ENCODE assay signal across 8 cellular contexts in genomic region chr2:154402138-154402714, GRCh38.
DNase-seq lines count a peak whose midpoint lies in the region; ATAC-seq and TF ChIP-seq lines count a peak whose summit lies in the region.

No MANE protein-coding gene starts in this region.

- DNase-seq in GM12864 (ENCODE audit: low read depth) (no peak), RWPE1 (ENCODE audit: low spot score) (peak; percentile 24), glomerular visceral epithelial cell (ENCODE audit: extremely low spot score) (peak; percentile 25), NOMO-1 treated with DMSO at 0.1 percent for 48 hours (lab: John Stamatoyannopoulos, UW; ENCODE audit: unreplicated experiment) (no peak), GM19238 (ENCODE audit: insufficient read length, low spot score) (no peak)
- DNase-seq in stimulated activated CD4-positive, alpha-beta T cell treated with anti-CD3 and anti-CD28 coated beads, Interleukin-12 subunit alpha, Interleukin-12 subunit beta, amount 100 ng/mL, for 4 hours: no peak

- POLR2A ChIA-PET in RWPE1 (lab: Yijun Ruan, JAX; ENCODE audit: low non-redundant PET): no interaction called here

- ATAC-seq in HG03469 (IDR thresholded peaks at IDR 0.05; ENCODE audit: unreplicated experiment) (peak; percentile 78), HG03520 (IDR thresholded peaks at IDR 0.05; ENCODE audit: unreplicated experiment) (no peak)

- no peak overlapping the region for H3K27ac ChIP-seq in RWPE1

- CTCF ChIA-PET in RWPE1 (lab: Yijun Ruan, JAX): interaction anchor here (0.6 to 0.7 kb wide), 2 partner anchors 38 to 908 kb away, joined by 3 to 4 read pairs; no protein-coding TSS in a partner anchor

- peak; percentile 24 for TF ChIP-seq CTCF in GM12864 (IDR thresholded peaks at IDR 0.05; ENCODE audit: low read depth, low read length, missing control alignments)
- peak; percentile 52 for TF ChIP-seq CTCF in RWPE1 (conservative IDR thresholded peaks at IDR 0.05; ENCODE audit: low read depth)

- H3K4me3 ChIP-seq in GM12864 (ENCODE audit: low read depth, low read length): no peak overlapping the region

Comparison
In these comparisons a context has a peak if more than half of its experiments do, and no peak if none do; other contexts are left out.
1. DNase-seq: peak in RWPE1 (single experiment) and glomerular visceral epithelial cell (single experiment); none in GM12864 (single experiment), stimulated activated CD4-positive, alpha-beta T cell treated with anti-CD3 and anti-CD28 coated beads, Interleukin-12 subunit alpha, Interleukin-12 subunit beta, amount 100 ng/mL, for 4 hours (single experiment), NOMO-1 treated with DMSO at 0.1 percent for 48 hours (single experiment) and GM19238 (single experiment).